Comparison of ENCODE assay signal across 1 cellular context in the genomic region with DNA sequence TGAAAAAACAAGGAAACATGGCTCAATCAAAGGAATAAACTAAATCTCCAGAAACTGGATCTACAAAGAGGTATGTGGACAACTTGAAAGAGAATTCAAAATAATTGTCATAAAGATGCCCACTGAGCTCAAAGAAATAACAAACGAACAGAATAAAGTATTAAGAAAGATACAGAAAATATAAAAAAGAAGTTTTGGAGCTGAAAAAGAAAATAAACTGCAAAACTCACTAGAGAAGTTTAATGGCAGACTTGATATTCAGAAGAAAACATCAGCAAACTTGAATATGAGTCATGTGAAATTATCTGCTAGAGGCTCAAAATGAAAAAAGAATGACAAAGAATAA.
TF ChIP-seq lines count a peak whose summit lies in the region.

No MANE protein-coding gene starts in this region.

TF ChIP-seq in K562, 482 proteins besides CTCF, POLR2A, EP300 and RAD21 (continued from another document and continues in another):
- TF ChIP-seq SMAD2 (IDR thresholded peaks at IDR 0.05; ENCODE audit: low read depth, low read length) (no peak), RBM25 (IDR thresholded peaks at IDR 0.05; ENCODE audit: low read depth, low read length, severe bottlenecking) (no peak), RB1 (IDR thresholded peaks at IDR 0.05; ENCODE audit: low read depth) (no peak), SPI1 (IDR thresholded peaks at IDR 0.05; ENCODE audit: borderline replicate concordance, low read depth, low read length) (no peak), JUND (IDR thresholded peaks at IDR 0.05; ENCODE audit: borderline replicate concordance, low read depth, low read length) (no peak), JUND (tag; IDR thresholded peaks at IDR 0.05; ENCODE audit: borderline replicate concordance, low read depth, low read length) (no peak), FOXP4 (CRISPR knock-in tag; IDR thresholded peaks at IDR 0.05; ENCODE audit: borderline replicate concordance) (no peak), KDM2B (CRISPR knock-in tag; IDR thresholded peaks at IDR 0.05) (no peak), NFATC3 (IDR thresholded peaks at IDR 0.05) (no peak), HSF4 (CRISPR knock-in tag; IDR thresholded peaks at IDR 0.05; ENCODE audit: borderline replicate concordance) (no peak), PCBP1 (IDR thresholded peaks at IDR 0.05; ENCODE audit: low read depth, low read length, poor library complexity, severe bottlenecking) (no peak), GABPA (tag; conservative IDR thresholded peaks at IDR 0.05; ENCODE audit: low read depth) (no peak; the same call in 1 of the 2 replicates), ELF4 (CRISPR knock-in tag; IDR thresholded peaks at IDR 0.05) (no peak), PHB2 (IDR thresholded peaks at IDR 0.05; ENCODE audit: low read depth) (no peak), MAFK (IDR thresholded peaks at IDR 0.05; ENCODE audit: low read length) (no peak), ZKSCAN3 (CRISPR knock-in tag; IDR thresholded peaks at IDR 0.05) (no peak), MNT (conservative IDR thresholded peaks at IDR 0.05) (no peak), ETV6 (IDR thresholded peaks at IDR 0.05; ENCODE audit: borderline replicate concordance in 1 of 2, low read depth in 2 of 2, low read length in 1 of 2) (no peak), ETV6 (CRISPR knock-in tag; IDR thresholded peaks at IDR 0.05; ENCODE audit: borderline replicate concordance) (no peak), ATF6 (CRISPR knock-in tag; IDR thresholded peaks at IDR 0.05) (no peak), C11orf30 (IDR thresholded peaks at IDR 0.05; ENCODE audit: low read depth) (no peak), DMBX1 (CRISPR knock-in tag; IDR thresholded peaks at IDR 0.05; ENCODE audit: borderline replicate concordance) (no peak), JUNB (CRISPR knock-in tag; conservative IDR thresholded peaks at IDR 0.05) (no peak), ZSCAN32 (CRISPR knock-in tag; IDR thresholded peaks at IDR 0.05) (no peak), ELK3 (CRISPR knock-in tag; IDR thresholded peaks at IDR 0.05) (no peak), MTA1 (IDR thresholded peaks at IDR 0.05; ENCODE audit: borderline replicate concordance) (no peak), SMARCA4 (IDR thresholded peaks at IDR 0.05) (no peak), CREM (IDR thresholded peaks at IDR 0.05; ENCODE audit: low read depth) (no peak), XRCC3 (IDR thresholded peaks at IDR 0.05) (no peak), HNRNPUL1 (IDR thresholded peaks at IDR 0.05; ENCODE audit: low read length) (no peak), ZEB2 (IDR thresholded peaks at IDR 0.05) (no peak), NR2F6 (CRISPR knock-in tag; IDR thresholded peaks at IDR 0.05) (no peak), TAF1 (IDR thresholded peaks at IDR 0.05; ENCODE audit: control insufficient read depth, extremely low read depth, insufficient read depth, low read length, severe bottlenecking) (no peak), ERF (CRISPR knock-in tag; IDR thresholded peaks at IDR 0.05) (no peak), SIN3A (IDR thresholded peaks at IDR 0.05; ENCODE audit: borderline replicate concordance in 2 of 2, control insufficient read depth in 1 of 2, low read depth in 2 of 2, low read length in 2 of 2) (0 out of 4 replicates have a peak, but pooled peaks of 1 of the 2 experiments have one; percentile 13), TOE1 (IDR thresholded peaks at IDR 0.05; ENCODE audit: borderline replicate concordance) (no peak; the same call in 1 of the 2 replicates), TOE1 (CRISPR knock-in tag; IDR thresholded peaks at IDR 0.05; ENCODE audit: borderline replicate concordance, low read depth) (no peak), KAT8 (IDR thresholded peaks at IDR 0.05; ENCODE audit: low read depth) (no peak), RBM34 (IDR thresholded peaks at IDR 0.05; ENCODE audit: borderline replicate concordance, insufficient read depth, low read length) (no peak), ZNF253 (CRISPR knock-in tag; conservative IDR thresholded peaks at IDR 0.05) (no peak), NFE2L1 (tag; IDR thresholded peaks at IDR 0.05; ENCODE audit: borderline replicate concordance, low read depth) (no peak), EP400 (IDR thresholded peaks at IDR 0.05) (no peak), NFIC (IDR thresholded peaks at IDR 0.05) (no peak), TAF7 (tag; IDR thresholded peaks at IDR 0.05) (no peak), SMARCE1 (IDR thresholded peaks at IDR 0.05) (no peak), POLR2AphosphoS2 (IDR thresholded peaks at IDR 0.05; ENCODE audit: low read length) (no peak), ETV1 (tag; conservative IDR thresholded peaks at IDR 0.05; ENCODE audit: low read depth) (0 out of 2 replicates have a peak, but pooled peaks have one; percentile 2), TCF3 (CRISPR knock-in tag; IDR thresholded peaks at IDR 0.05) (no peak), SMAD3 (CRISPR knock-in tag; conservative IDR thresholded peaks at IDR 0.05) (no peak), ATF1 (CRISPR knock-in tag; IDR thresholded peaks at IDR 0.05) (no peak), ATF1 (tag; IDR thresholded peaks at IDR 0.05) (no peak)
- TF ChIP-seq, protein P1, sequence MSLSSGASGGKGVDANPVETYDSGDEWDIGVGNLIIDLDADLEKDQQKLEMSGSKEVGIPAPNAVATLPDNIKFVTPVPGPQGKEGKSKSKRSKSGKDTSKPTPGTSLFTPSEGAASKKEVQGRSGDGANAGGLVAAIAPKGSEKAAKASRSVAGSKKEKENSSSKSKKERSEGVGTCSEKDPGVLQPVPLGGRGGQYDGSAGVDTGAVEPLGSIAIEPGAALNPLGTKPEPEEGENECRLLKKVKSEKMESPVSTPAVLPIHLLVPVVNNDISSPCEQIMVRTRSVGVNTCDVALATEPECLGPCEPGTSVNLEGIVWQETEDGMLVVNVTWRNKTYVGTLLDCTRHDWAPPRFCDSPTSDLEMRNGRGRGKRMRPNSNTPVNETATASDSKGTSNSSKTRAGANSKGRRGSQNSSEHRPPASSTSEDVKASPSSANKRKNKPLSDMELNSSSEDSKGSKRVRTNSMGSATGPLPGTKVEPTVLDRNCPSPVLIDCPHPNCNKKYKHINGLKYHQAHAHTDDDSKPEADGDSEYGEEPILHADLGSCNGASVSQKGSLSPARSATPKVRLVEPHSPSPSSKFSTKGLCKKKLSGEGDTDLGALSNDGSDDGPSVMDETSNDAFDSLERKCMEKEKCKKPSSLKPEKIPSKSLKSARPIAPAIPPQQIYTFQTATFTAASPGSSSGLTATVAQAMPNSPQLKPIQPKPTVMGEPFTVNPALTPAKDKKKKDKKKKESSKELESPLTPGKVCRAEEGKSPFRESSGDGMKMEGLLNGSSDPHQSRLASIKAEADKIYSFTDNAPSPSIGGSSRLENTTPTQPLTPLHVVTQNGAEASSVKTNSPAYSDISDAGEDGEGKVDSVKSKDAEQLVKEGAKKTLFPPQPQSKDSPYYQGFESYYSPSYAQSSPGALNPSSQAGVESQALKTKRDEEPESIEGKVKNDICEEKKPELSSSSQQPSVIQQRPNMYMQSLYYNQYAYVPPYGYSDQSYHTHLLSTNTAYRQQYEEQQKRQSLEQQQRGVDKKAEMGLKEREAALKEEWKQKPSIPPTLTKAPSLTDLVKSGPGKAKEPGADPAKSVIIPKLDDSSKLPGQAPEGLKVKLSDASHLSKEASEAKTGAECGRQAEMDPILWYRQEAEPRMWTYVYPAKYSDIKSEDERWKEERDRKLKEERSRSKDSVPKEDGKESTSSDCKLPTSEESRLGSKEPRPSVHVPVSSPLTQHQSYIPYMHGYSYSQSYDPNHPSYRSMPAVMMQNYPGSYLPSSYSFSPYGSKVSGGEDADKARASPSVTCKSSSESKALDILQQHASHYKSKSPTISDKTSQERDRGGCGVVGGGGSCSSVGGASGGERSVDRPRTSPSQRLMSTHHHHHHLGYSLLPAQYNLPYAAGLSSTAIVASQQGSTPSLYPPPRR (CRISPR knock-in tag; IDR thresholded peaks at IDR 0.05; ENCODE audit: borderline replicate concordance) = no peak
- TF ChIP-seq, protein P2, sequence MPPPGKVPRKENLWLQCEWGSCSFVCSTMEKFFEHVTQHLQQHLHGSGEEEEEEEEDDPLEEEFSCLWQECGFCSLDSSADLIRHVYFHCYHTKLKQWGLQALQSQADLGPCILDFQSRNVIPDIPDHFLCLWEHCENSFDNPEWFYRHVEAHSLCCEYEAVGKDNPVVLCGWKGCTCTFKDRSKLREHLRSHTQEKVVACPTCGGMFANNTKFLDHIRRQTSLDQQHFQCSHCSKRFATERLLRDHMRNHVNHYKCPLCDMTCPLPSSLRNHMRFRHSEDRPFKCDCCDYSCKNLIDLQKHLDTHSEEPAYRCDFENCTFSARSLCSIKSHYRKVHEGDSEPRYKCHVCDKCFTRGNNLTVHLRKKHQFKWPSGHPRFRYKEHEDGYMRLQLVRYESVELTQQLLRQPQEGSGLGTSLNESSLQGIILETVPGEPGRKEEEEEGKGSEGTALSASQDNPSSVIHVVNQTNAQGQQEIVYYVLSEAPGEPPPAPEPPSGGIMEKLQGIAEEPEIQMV (tag; conservative IDR thresholded peaks at IDR 0.05; ENCODE audit: low read depth) = peak; percentile 50; the same call in 1 of the 2 replicates
- TF ChIP-seq, protein P3, sequence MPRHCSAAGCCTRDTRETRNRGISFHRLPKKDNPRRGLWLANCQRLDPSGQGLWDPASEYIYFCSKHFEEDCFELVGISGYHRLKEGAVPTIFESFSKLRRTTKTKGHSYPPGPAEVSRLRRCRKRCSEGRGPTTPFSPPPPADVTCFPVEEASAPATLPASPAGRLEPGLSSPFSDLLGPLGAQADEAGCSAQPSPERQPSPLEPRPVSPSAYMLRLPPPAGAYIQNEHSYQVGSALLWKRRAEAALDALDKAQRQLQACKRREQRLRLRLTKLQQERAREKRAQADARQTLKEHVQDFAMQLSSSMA (CRISPR knock-in tag; IDR thresholded peaks at IDR 0.05) = 0 out of 2 replicates have a peak, but pooled peaks have one; percentile 47
- TF ChIP-seq, protein P4, sequence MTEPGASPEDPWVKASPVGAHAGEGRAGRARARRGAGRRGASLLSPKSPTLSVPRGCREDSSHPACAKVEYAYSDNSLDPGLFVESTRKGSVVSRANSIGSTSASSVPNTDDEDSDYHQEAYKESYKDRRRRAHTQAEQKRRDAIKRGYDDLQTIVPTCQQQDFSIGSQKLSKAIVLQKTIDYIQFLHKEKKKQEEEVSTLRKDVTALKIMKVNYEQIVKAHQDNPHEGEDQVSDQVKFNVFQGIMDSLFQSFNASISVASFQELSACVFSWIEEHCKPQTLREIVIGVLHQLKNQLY (CRISPR knock-in tag; conservative IDR thresholded peaks at IDR 0.05) = no peak
- TF ChIP-seq, protein P5, sequence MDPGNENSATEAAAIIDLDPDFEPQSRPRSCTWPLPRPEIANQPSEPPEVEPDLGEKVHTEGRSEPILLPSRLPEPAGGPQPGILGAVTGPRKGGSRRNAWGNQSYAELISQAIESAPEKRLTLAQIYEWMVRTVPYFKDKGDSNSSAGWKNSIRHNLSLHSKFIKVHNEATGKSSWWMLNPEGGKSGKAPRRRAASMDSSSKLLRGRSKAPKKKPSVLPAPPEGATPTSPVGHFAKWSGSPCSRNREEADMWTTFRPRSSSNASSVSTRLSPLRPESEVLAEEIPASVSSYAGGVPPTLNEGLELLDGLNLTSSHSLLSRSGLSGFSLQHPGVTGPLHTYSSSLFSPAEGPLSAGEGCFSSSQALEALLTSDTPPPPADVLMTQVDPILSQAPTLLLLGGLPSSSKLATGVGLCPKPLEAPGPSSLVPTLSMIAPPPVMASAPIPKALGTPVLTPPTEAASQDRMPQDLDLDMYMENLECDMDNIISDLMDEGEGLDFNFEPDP (CRISPR knock-in tag; IDR thresholded peaks at IDR 0.05) = no peak
